In genomic region chr3:138861755-138862333, GRCh38 we compare ENCODE assay signal across 14 cellular contexts. TPM values are rescaled to one million over a fixed set of nuclear protein-coding genes. Genes with fewer than 3 reads are reported as not detected.
A peak's percentile ranks its signal among the peaks of the same experiment; 100 is the strongest.
DNase-seq lines count a peak whose midpoint lies in the region; ATAC-seq, FAIRE-seq and TF ChIP-seq lines count a peak whose summit lies in the region.
"Had no signal": no experiment of that assay in that cellular context is flagged by ENCODE, and none has a peak within 500 bp of the region (broad histone marks: within the 10 kb centered on the region; RNA-seq: fewer than 3 reads in every experiment).

No MANE protein-coding gene starts in this region.

- no peaks in the 10 kb centered on the region for H3K36me3 ChIP-seq in lower lobe of right lung
- H3K36me3 ChIP-seq in kidney (ENCODE audit: control insufficient read depth in 1 of 2, insufficient read depth in 2 of 2, low read length in 2 of 2): no peaks in the 10 kb centered on the region
- H3K36me3 ChIP-seq in gastroesophageal sphincter: no peaks in the 10 kb centered on the region
- H3K36me3 ChIP-seq in MM.1S (replicated peaks; ENCODE audit: insufficient read depth, low read length): no peaks in the 10 kb centered on the region
- H3K36me3 ChIP-seq: SJCRH30 had no signal

- no peak overlapping the region for H3K4me2 ChIP-seq in MM.1S (ENCODE audit: low read depth, low read length)

- H3K9me2 ChIP-seq in MM.1S (replicated peaks; ENCODE audit: insufficient read depth, low read length): no peaks in the 10 kb centered on the region

- H3K4me3 ChIP-seq in AG04450 (ENCODE audit: low read depth, low read length) (no peak overlapping the region), lower lobe of right lung (no peak overlapping the region), kidney (ENCODE audit: low read length in 2 of 2) (no peak overlapping the region), gastroesophageal sphincter (no peak overlapping the region), MM.1S (ENCODE audit: low read length) (no peak overlapping the region)

- DNase-seq in AG04450 (ENCODE audit: low read depth, low spot score) (no peak), LoVo (ENCODE audit: low spot score) (peak; percentile 12), caudate nucleus (lab: John Stamatoyannopoulos, UW) (peak in 6 of 61 donors; percentile 1 to 8 (median 6)), lower lobe of right lung (no peak), kidney (no peak), MM.1S (no peak)
- no peak for DNase-seq in activated CD4-positive, CD25-positive, alpha-beta regulatory T cell (lab: John Stamatoyannopoulos, UW)
- DNase-seq: activated CD8-positive, alpha-beta memory T cell treated with anti-CD3 and anti-CD28 coated beads, Interleukin-2, amount 50 U/mL, for 4 hours; naive thymus-derived CD4-positive, alpha-beta T cell; NCI-H1436 treated with DMSO at 0.1 percent for 48 hours had no signal

- H3K79me2 ChIP-seq in MM.1S (ENCODE audit: low read length): no peaks in the 10 kb centered on the region

- no peak for TF ChIP-seq EP300 in gastroesophageal sphincter (IDR thresholded peaks at IDR 0.05)

- H3K4me1 ChIP-seq in lower lobe of right lung (peaks cover 16% of the 10 kb centered on the region), kidney (ENCODE audit: control insufficient read depth in 1 of 2, insufficient read depth in 1 of 2, low read depth in 1 of 2, low read length in 2 of 2) (peaks cover 6 to 10% of the 10 kb centered on the region in 2 donors), gastroesophageal sphincter (peaks cover 0 to 11% (median 9%) of the 10 kb centered on the region in 3 donors), MM.1S (ENCODE audit: low read length) (no peaks in the 10 kb centered on the region)

- H3F3A ChIP-seq in MM.1S (ENCODE audit: insufficient read depth, low read length): no peaks in the 10 kb centered on the region

- H3K9me3 ChIP-seq in AG04450 (ENCODE audit: control insufficient read depth, insufficient read depth, low read length) (no peaks in the 10 kb centered on the region), lower lobe of right lung (no peaks in the 10 kb centered on the region), kidney (ENCODE audit: control insufficient read depth in 1 of 2, low read length in 2 of 2) (no peaks in the 10 kb centered on the region), gastroesophageal sphincter (no peaks in the 10 kb centered on the region), MM.1S (replicated peaks; ENCODE audit: insufficient read depth, low read length) (no peaks in the 10 kb centered on the region)
- H3K9me3 ChIP-seq: SJCRH30 had no signal

- POLR2A ChIA-PET in AG04450 (lab: Yijun Ruan, JAX): no interaction called here

- WGBS in gastroesophageal sphincter (ENCODE audit: low coverage in 1 of 2), 2 donors: 67 to 70% methylated on average over 4 to 5 of the region's 7 CpGs

- peak overlapping the region; percentile 31 for H3K27ac ChIP-seq in AG04450 (ENCODE audit: low read depth, low read length)
- H3K27ac ChIP-seq in caudate nucleus (ENCODE audit: low read depth, low read length): peak overlapping the region; percentile 40
- H3K27ac ChIP-seq in lower lobe of right lung: peak overlapping the region; percentile 47
- no peak overlapping the region for H3K27ac ChIP-seq in kidney (ENCODE audit: low read depth in 2 of 2, low read length in 2 of 2)
- no peak overlapping the region for H3K27ac ChIP-seq in gastroesophageal sphincter
- H3K27ac ChIP-seq in MM.1S (ENCODE audit: low read length): no peak overlapping the region
- H3K27ac ChIP-seq: C4-2B, SJCRH30 had no signal

- CTCF ChIA-PET in AG04450 (lab: Charles Lee): interaction anchor here (0.9 to 3.6 kb wide), 4 partner anchors 38 to 61 kb away, joined by 3 to 16 read pairs (median 4); no protein-coding TSS in a partner anchor

- intact Hi-C loops in lower lobe of right lung (cut with DNase I) (no loop called here), kidney (cut with DNase I) (no loop called here)

- no peak overlapping the region for H2AFZ ChIP-seq in MM.1S (ENCODE audit: low read length)

- H3K27me3 ChIP-seq in AG04450 (ENCODE audit: control insufficient read depth, insufficient read depth, low read length): no peaks in the 10 kb centered on the region
- H3K27me3 ChIP-seq in lower lobe of right lung (ENCODE audit: low read depth): no peaks in the 10 kb centered on the region
- H3K27me3 ChIP-seq in gastroesophageal sphincter: no peaks in the 10 kb centered on the region
- no peaks in the 10 kb centered on the region for H3K27me3 ChIP-seq in MM.1S (replicated peaks; ENCODE audit: insufficient read depth, low read length)
- H3K27me3 ChIP-seq: dorsolateral prefrontal cortex, SJCRH30 had no signal

- TF ChIP-seq POLR2A in gastroesophageal sphincter (IDR thresholded peaks at IDR 0.05): no peak

- no peak for TF ChIP-seq CTCF in AG04450 (IDR thresholded peaks at IDR 0.05; ENCODE audit: low read depth, low read length)
- TF ChIP-seq CTCF in lower lobe of right lung (IDR thresholded peaks at IDR 0.05): no peak
- no peak for TF ChIP-seq CTCF in kidney (IDR thresholded peaks at IDR 0.05; ENCODE audit: borderline replicate concordance, extremely low read depth, insufficient read depth)
- no peak for TF ChIP-seq CTCF in gastroesophageal sphincter (IDR thresholded peaks at IDR 0.05)
- no peak for TF ChIP-seq CTCF in MM.1S (IDR thresholded peaks at IDR 0.05; ENCODE audit: low read length)

- H3K9ac ChIP-seq in kidney (ENCODE audit: low read length in 2 of 2) (no peak overlapping the region), MM.1S (ENCODE audit: low read length) (no peak overlapping the region)

- no peak for FAIRE-seq in kidney (lab: Jason Lieb, UNC)

- no peaks in the 10 kb centered on the region for H4K20me1 ChIP-seq in MM.1S (ENCODE audit: insufficient read depth, low read length)

- ATAC-seq in lower lobe of right lung (peak in 1 of 2 donors; percentile 10), gastroesophageal sphincter (no peak)

RNA-seq across cellular contexts. Expression of gene PIK3CB, which starts 27.1 kb away (rescaled TPM):
- polyA plus RNA-seq in AG04450 (2011; rRNA removed) (11.5 and 13.8 TPM in 2 replicates), kidney (ENCODE audit: insufficient read depth, low read depth, low replicate concordance) (20.1 TPM)
- 10.2 and 12.4 TPM in 2 replicates for polyA minus RNA-seq in AG04450 (2011; rRNA and poly(A)+ RNA removed)
- total RNA-seq in lower lobe of right lung (44.6 TPM), kidney (48.0 TPM), gastroesophageal sphincter (10 to 100 TPM; 20.3 to 46.4 (median 37.3) TPM)

Comparison
In these comparisons a context has a peak if more than half of its experiments do, and no peak if none do; other contexts are left out.
1. H3K27ac ChIP-seq: peak in AG04450 (single experiment), caudate nucleus (single experiment) and lower lobe of right lung (single experiment); none in kidney (0 of 2), gastroesophageal sphincter (0 of 4) and MM.1S (single experiment).